In the genomic region with DNA sequence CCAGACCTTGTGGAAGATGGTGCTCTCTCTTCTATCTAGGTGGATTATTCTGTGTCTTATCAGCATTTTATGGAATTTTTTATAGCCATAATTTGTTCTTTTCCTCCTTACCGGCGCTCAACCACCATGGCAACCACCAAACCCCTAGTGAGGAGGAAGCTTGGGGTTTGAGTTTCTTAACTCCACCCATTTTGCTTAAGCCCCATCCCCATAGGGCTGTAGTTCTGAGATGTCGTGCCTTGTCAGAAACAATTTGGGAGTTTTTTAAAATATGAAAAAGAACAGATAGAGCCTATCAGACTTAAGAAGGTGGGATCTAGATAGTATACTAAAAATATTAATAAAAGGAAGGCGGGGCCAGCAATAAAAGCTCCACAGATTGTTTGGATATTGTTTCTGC, we compare ENCODE assay signal across 6 cellular contexts. TPM values are rescaled to one million over a fixed set of nuclear protein-coding genes. Genes with fewer than 3 reads are reported as not detected.
A peak's percentile ranks its signal among the peaks of the same experiment; 100 is the strongest.
DNase-seq lines count a peak whose midpoint lies in the region; ATAC-seq and TF ChIP-seq lines count a peak whose summit lies in the region.

No MANE protein-coding gene starts in this region.

- H3K27me3 Mint-ChIP-seq in activated T-cell treated with anti-CD3 and anti-CD28 coated beads, Interleukin-2, amount 50 U/mL, for 24 hours = no peaks in the 10 kb centered on the region
- H3K27me3 Mint-ChIP-seq in activated T-helper 1 cell treated with anti-CD3 and anti-CD28 coated beads, Interleukin-12 subunit alpha, Interleukin-12 subunit beta, Interleukin-2, Interleukin-4 antibody, amounts not matched to agents 30 ng/mL and 10 ng/mL and 1 ng/mL, durations not matched to agents 14 hours and 24 hours and 36 hours (ENCODE audit: insufficient read depth) = peaks cover 4% of the 10 kb centered on the region

- intact Hi-C loops in activated T-helper 1 cell treated with anti-CD3 and anti-CD28 coated beads, Interleukin-12 subunit alpha, Interleukin-12 subunit beta, Interleukin-2, Interleukin-4 antibody, amounts not matched to agents 30 ng/mL and 10 ng/mL and 1 ng/mL, durations not matched to agents 14 hours and 24 hours and 36 hours (cut with micrococcal nuclease) = loop anchor here (1.0 to 10.0 kb wide), 6 partner anchors 9 to 1309 kb away; a partner anchor contains a TSS
- intact Hi-C loops in lower leg skin (cut with DNase I; ENCODE audit: low total_unique reads) = no loop called here

- no peaks in the 10 kb centered on the region for H3K9me3 Mint-ChIP-seq in activated T-cell treated with anti-CD3 and anti-CD28 coated beads, Interleukin-2, amount 50 U/mL, for 24 hours
- no peaks in the 10 kb centered on the region for H3K9me3 Mint-ChIP-seq in activated T-helper 1 cell treated with anti-CD3 and anti-CD28 coated beads, Interleukin-12 subunit alpha, Interleukin-12 subunit beta, Interleukin-2, Interleukin-4 antibody, amounts not matched to agents 30 ng/mL and 10 ng/mL and 1 ng/mL, durations not matched to agents 14 hours and 24 hours and 36 hours

- peak overlapping the region; percentile 100 for H3K27ac Mint-ChIP-seq in activated T-cell treated with anti-CD3 and anti-CD28 coated beads, Interleukin-2, amount 50 U/mL, for 24 hours
- peak overlapping the region; percentile 98 for H3K27ac Mint-ChIP-seq in activated T-helper 1 cell treated with anti-CD3 and anti-CD28 coated beads, Interleukin-12 subunit alpha, Interleukin-12 subunit beta, Interleukin-2, Interleukin-4 antibody, amounts not matched to agents 30 ng/mL and 10 ng/mL and 1 ng/mL, durations not matched to agents 14 hours and 24 hours and 36 hours

- peak overlapping the region; percentile 92 for H3K4me3 Mint-ChIP-seq in activated T-cell treated with anti-CD3 and anti-CD28 coated beads, Interleukin-2, amount 50 U/mL, for 24 hours
- H3K4me3 Mint-ChIP-seq in activated T-helper 1 cell treated with anti-CD3 and anti-CD28 coated beads, Interleukin-12 subunit alpha, Interleukin-12 subunit beta, Interleukin-2, Interleukin-4 antibody, amounts not matched to agents 30 ng/mL and 10 ng/mL and 1 ng/mL, durations not matched to agents 14 hours and 24 hours and 36 hours = peak overlapping the region; percentile 96

- no peak for DNase-seq in activated T-cell treated with anti-CD3 and anti-CD28 coated beads, Interleukin-2, amount 50 U/mL, for 24 hours
- DNase-seq in activated T-cell treated with anti-CD3 and anti-CD28 coated beads for 4 hours (no peak), lower leg skin (ENCODE audit: low spot score in 2 of 2) (no peak), superior temporal gyrus (ENCODE audit: extremely low spot score) (no peak)
- peak; percentile 28 for DNase-seq in activated T-helper 1 cell treated with anti-CD3 and anti-CD28 coated beads, Interleukin-12 subunit alpha, Interleukin-12 subunit beta, Interleukin-2, Interleukin-4 antibody, amounts not matched to agents 30 ng/mL and 10 ng/mL and 1 ng/mL, durations not matched to agents 14 hours and 24 hours and 36 hours (ENCODE audit: low spot score)

- H3K4me3 ChIP-seq in lower leg skin (ENCODE audit: low read depth, poor library complexity, severe bottlenecking) = peak overlapping the region; percentile 95

- ATAC-seq in GM21825 (IDR thresholded peaks at IDR 0.05; ENCODE audit: unreplicated experiment) = no peak

- no peak for TF ChIP-seq CTCF in lower leg skin (IDR thresholded peaks at IDR 0.05)

- no peak for TF ChIP-seq POLR2A in lower leg skin (IDR thresholded peaks at IDR 0.05)

- WGBS in lower leg skin, 2 donors = 1 to 2% methylated on average over 4 of the region's 4 CpGs

- H3K4me1 Mint-ChIP-seq in activated T-cell treated with anti-CD3 and anti-CD28 coated beads, Interleukin-2, amount 50 U/mL, for 24 hours (ENCODE audit: low read depth) = peaks cover 38% of the 10 kb centered on the region
- peaks cover 43% of the 10 kb centered on the region for H3K4me1 Mint-ChIP-seq in activated T-helper 1 cell treated with anti-CD3 and anti-CD28 coated beads, Interleukin-12 subunit alpha, Interleukin-12 subunit beta, Interleukin-2, Interleukin-4 antibody, amounts not matched to agents 30 ng/mL and 10 ng/mL and 1 ng/mL, durations not matched to agents 14 hours and 24 hours and 36 hours (ENCODE audit: low read depth)

- peaks cover 98% of the 10 kb centered on the region for H3K36me3 Mint-ChIP-seq in activated T-cell treated with anti-CD3 and anti-CD28 coated beads, Interleukin-2, amount 50 U/mL, for 24 hours (ENCODE audit: low read depth)
- peaks cover 86% of the 10 kb centered on the region for H3K36me3 Mint-ChIP-seq in activated T-helper 1 cell treated with anti-CD3 and anti-CD28 coated beads, Interleukin-12 subunit alpha, Interleukin-12 subunit beta, Interleukin-2, Interleukin-4 antibody, amounts not matched to agents 30 ng/mL and 10 ng/mL and 1 ng/mL, durations not matched to agents 14 hours and 24 hours and 36 hours (ENCODE audit: low read depth)

RNA-seq across cellular contexts. Expression of a gene that starts 5.5 kb away (rescaled TPM):
- 316 and 330 TPM in 2 replicates for total RNA-seq in activated T-helper 1 cell treated with anti-CD3 and anti-CD28 coated beads, Interleukin-12 subunit alpha, Interleukin-12 subunit beta, Interleukin-2, Interleukin-4 antibody, amounts not matched to agents 30 ng/mL and 10 ng/mL and 1 ng/mL, durations not matched to agents 14 hours and 24 hours and 36 hours
- 100 to 1,000 TPM in 3 of 4 donors, 10 to 100 TPM in 1; 97.5 to 130 (median 119) TPM for total RNA-seq in lower leg skin

RNA-seq across cellular contexts. Expression of a gene that starts 21.0 kb away (rescaled TPM):
- total RNA-seq in activated T-helper 1 cell treated with anti-CD3 and anti-CD28 coated beads, Interleukin-12 subunit alpha, Interleukin-12 subunit beta, Interleukin-2, Interleukin-4 antibody, amounts not matched to agents 30 ng/mL and 10 ng/mL and 1 ng/mL, durations not matched to agents 14 hours and 24 hours and 36 hours = 14.1 and 14.2 TPM in 2 replicates
- 10 to 100 TPM; 11.5 to 33.4 (median 22.4) TPM for total RNA-seq in lower leg skin

RNA-seq across cellular contexts. Expression of a gene that starts 33.1 kb away (rescaled TPM):
- total RNA-seq in activated T-helper 1 cell treated with anti-CD3 and anti-CD28 coated beads, Interleukin-12 subunit alpha, Interleukin-12 subunit beta, Interleukin-2, Interleukin-4 antibody, amounts not matched to agents 30 ng/mL and 10 ng/mL and 1 ng/mL, durations not matched to agents 14 hours and 24 hours and 36 hours = 2.7 and 2.8 TPM in 2 replicates
- total RNA-seq in lower leg skin = 10 to 100 TPM; 15.3 to 23.2 (median 18.4) TPM

RNA-seq across cellular contexts. Expression of a gene that starts 35.5 kb away (rescaled TPM):
- total RNA-seq in activated T-helper 1 cell treated with anti-CD3 and anti-CD28 coated beads, Interleukin-12 subunit alpha, Interleukin-12 subunit beta, Interleukin-2, Interleukin-4 antibody, amounts not matched to agents 30 ng/mL and 10 ng/mL and 1 ng/mL, durations not matched to agents 14 hours and 24 hours and 36 hours = 1.8 and 2.0 TPM in 2 replicates
- total RNA-seq in lower leg skin = 10 to 100 TPM in 3 of 4 donors, 1 to 10 TPM in 1; 4.3 to 47.9 (median 13.4) TPM
